Comparison of ENCODE assay signal across 9 cellular contexts in the genomic region with DNA sequence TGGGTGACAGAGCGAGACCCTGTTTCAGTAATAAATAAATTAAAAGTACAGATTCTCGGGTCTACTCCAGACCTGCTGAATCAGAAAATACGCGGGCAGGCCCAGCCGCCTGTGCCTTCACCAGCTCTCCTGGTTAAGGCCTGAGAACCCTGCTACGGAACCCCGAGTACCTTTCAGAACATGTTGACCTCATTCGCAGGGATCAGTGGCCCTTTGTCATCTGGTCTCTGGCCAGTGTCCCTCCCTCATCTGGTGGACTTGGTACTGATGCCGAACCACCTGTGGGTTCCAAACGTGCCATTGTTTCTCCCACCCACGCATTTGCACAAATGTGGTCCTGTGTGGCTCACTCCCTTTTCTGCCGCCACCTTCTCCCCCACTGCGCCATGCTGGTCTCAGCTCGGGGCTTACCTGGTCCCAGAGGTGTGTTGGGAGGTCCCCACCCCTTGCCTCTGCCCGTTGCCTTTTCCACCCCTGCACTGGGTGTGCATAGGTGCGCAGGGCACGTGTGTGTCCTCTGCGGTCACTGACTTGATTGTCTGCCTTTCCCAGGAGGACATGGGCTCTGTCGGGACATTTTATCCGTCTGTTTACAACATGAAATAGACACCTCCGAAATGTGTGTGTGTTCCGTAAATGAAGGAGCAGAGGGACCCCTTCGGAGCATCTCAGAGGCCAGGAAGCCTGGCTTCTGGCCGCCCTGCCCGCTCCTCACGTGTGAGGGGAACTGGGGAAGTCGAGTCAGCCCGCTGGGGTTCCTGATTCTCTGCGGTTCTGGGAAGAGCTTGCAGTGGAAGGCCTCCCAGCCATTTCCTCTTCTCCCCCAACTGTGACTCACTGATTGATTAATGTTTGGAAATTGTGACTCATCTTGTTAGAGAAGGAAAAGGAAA.
DNase-seq lines count a peak whose midpoint lies in the region; ATAC-seq and TF ChIP-seq lines count a peak whose summit lies in the region.
"Had no signal": no experiment of that assay in that cellular context is flagged by ENCODE, and none has a peak within 500 bp of the region (broad histone marks: within the 10 kb centered on the region; RNA-seq: fewer than 3 reads in every experiment).

No MANE protein-coding gene starts in this region.

- no peak overlapping the region for H3K9ac ChIP-seq in fibroblast of lung (ENCODE audit: insufficient read depth, low read length)
- H3K9ac ChIP-seq in MM.1S (ENCODE audit: low read length), result no peak overlapping the region

- no peak for TF ChIP-seq POLR2A in Peyer's patch (IDR thresholded peaks at IDR 0.05)

- H3K27me3 ChIP-seq in Peyer's patch, result no peaks in the 10 kb centered on the region
- H3K27me3 ChIP-seq in fibroblast of lung (ENCODE audit: control insufficient read depth, insufficient read depth, low read length), result no peaks in the 10 kb centered on the region
- H3K27me3 ChIP-seq in MM.1S (replicated peaks; ENCODE audit: insufficient read depth, low read length), result no peaks in the 10 kb centered on the region

- ATAC-seq in HG02852 (IDR thresholded peaks at IDR 0.05; ENCODE audit: unreplicated experiment) (no peak), GM18861 (IDR thresholded peaks at IDR 0.05; ENCODE audit: unreplicated experiment) (no peak), HG03175 (IDR thresholded peaks at IDR 0.05; ENCODE audit: unreplicated experiment) (no peak)

- H3K79me2 ChIP-seq in fibroblast of lung (ENCODE audit: control insufficient read depth, insufficient read depth, low read length) (peaks cover 8% of the 10 kb centered on the region), MM.1S (ENCODE audit: low read length) (peaks cover 24% of the 10 kb centered on the region)

- H4K20me1 ChIP-seq in fibroblast of lung (ENCODE audit: control insufficient read depth, extremely low read depth, insufficient read depth, low read length) (no peaks in the 10 kb centered on the region), MM.1S (ENCODE audit: insufficient read depth, low read length) (no peaks in the 10 kb centered on the region)

- H3K27ac ChIP-seq in Peyer's patch (peak overlapping the region in 3 of 4 donors; percentile 1 to 76 (median 39)), fibroblast of lung (ENCODE audit: insufficient read depth, low read length) (peak overlapping the region; percentile 75), MM.1S (ENCODE audit: low read length) (no peak overlapping the region)

- no peaks in the 10 kb centered on the region for H3K9me2 ChIP-seq in MM.1S (replicated peaks; ENCODE audit: insufficient read depth, low read length)

- no peaks in the 10 kb centered on the region for H3F3A ChIP-seq in MM.1S (ENCODE audit: insufficient read depth, low read length)

- H3K9me3 ChIP-seq in Peyer's patch (no peaks in the 10 kb centered on the region), fibroblast of lung (ENCODE audit: control insufficient read depth, insufficient read depth, low read depth, low read length) (no peaks in the 10 kb centered on the region), MM.1S (replicated peaks; ENCODE audit: insufficient read depth, low read length) (no peaks in the 10 kb centered on the region)

- DNase-seq in GM03348 (ENCODE audit: low spot score) (peak; percentile 86), Peyer's patch (no peak), fibroblast of lung (ENCODE audit: low read depth in 2 of 2) (peak; percentile 91 to 93), renal cortical epithelial cell (ENCODE audit: low read depth) (peak; percentile 87), MM.1S (no peak)
- DNase-seq: NCI-H774 had no signal

- H3K36me3 ChIP-seq in Peyer's patch (no peaks in the 10 kb centered on the region), fibroblast of lung (ENCODE audit: control insufficient read depth, insufficient read depth, low read length) (no peaks in the 10 kb centered on the region), MM.1S (replicated peaks; ENCODE audit: insufficient read depth, low read length) (no peaks in the 10 kb centered on the region)

- H3K4me2 ChIP-seq in fibroblast of lung (ENCODE audit: extremely low read depth, insufficient read depth, low read length) (peak overlapping the region; percentile 9), MM.1S (ENCODE audit: low read depth, low read length) (no peak overlapping the region)

- TF ChIP-seq CTCF in Peyer's patch (IDR thresholded peaks at IDR 0.05), result no peak
- no peak for TF ChIP-seq CTCF in fibroblast of lung (conservative IDR thresholded peaks at IDR 0.05 in 1 of 2, IDR thresholded peaks at IDR 0.05 in 1 of 2; ENCODE audit: low read depth in 1 of 2, low read length in 2 of 2)
- TF ChIP-seq CTCF in MM.1S (IDR thresholded peaks at IDR 0.05; ENCODE audit: low read length), result no peak

- H3K4me1 ChIP-seq in Peyer's patch (peaks cover 0 to 11% (median 2%) of the 10 kb centered on the region in 4 donors), fibroblast of lung (ENCODE audit: control insufficient read depth, extremely low read depth, insufficient read depth, low read length) (peaks cover 12% of the 10 kb centered on the region), MM.1S (ENCODE audit: low read length) (no peaks in the 10 kb centered on the region)

- H2AFZ ChIP-seq in fibroblast of lung (ENCODE audit: low read length) (no peak overlapping the region), MM.1S (ENCODE audit: low read length) (no peak overlapping the region)

- H3K4me3 ChIP-seq in Peyer's patch (no peak overlapping the region), fibroblast of lung (replicated peaks in 1 of 4; ENCODE audit: control extremely low read depth in 1 of 4, insufficient read depth in 1 of 4, low read depth in 3 of 4, low read length in 4 of 4) (peak overlapping the region in 1 of 4 experiments; percentile 49), MM.1S (ENCODE audit: low read length) (no peak overlapping the region)

Comparison
In these comparisons a context has a peak if more than half of its experiments do, and no peak if none do; other contexts are left out.
1. DNase-seq: peak in GM03348 (single experiment), fibroblast of lung (2 of 2) and renal cortical epithelial cell (single experiment); none in Peyer's patch (0 of 3) and MM.1S (single experiment).